9 cellular contexts compared by ENCODE assay signal in the genomic region with DNA sequence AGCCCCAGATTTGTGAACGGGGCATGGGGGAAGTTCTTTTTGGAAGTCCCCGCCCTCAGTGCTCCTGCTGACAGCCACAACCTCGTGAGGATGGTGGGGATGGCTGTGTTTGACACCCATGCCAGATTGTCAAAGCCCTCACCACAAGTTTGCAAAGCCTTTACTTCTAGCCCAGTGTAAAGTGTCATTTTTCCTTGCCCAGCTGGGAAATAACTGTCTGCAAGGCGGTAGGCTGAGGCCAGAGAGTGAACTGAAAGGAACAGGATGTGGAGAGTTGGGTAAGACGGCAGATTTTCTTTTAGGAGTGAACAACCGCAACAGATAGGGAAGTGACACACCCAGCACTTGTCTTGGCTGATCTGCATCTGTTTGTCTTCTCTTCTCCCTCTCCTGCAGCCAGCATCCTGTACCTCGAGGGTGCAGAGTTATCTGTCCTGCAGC. TPM values are rescaled to one million over a fixed set of nuclear protein-coding genes. Genes with fewer than 3 reads are reported as not detected.
A peak's percentile ranks its signal among the peaks of the same experiment; 100 is the strongest.
DNase-seq lines count a peak whose midpoint lies in the region; ATAC-seq and TF ChIP-seq lines count a peak whose summit lies in the region.
"Had no signal": no experiment of that assay in that cellular context is flagged by ENCODE, and none has a peak within 500 bp of the region (broad histone marks: within the 10 kb centered on the region; RNA-seq: fewer than 3 reads in every experiment).

No MANE protein-coding gene starts in this region.

- no peaks in the 10 kb centered on the region for H3K27me3 Mint-ChIP-seq in activated T-cell treated with anti-CD3 and anti-CD28 coated beads, Interleukin-2, amount 50 U/mL, for 72 hours (ENCODE audit: low read depth)
- H3K27me3 Mint-ChIP-seq in memory B cell = no peaks in the 10 kb centered on the region

- H3K27ac Mint-ChIP-seq in activated T-cell treated with anti-CD3 and anti-CD28 coated beads, Interleukin-2, amount 50 U/mL, for 72 hours = peak overlapping the region; percentile 28
- peak overlapping the region; percentile 35 for H3K27ac Mint-ChIP-seq in memory B cell

- no peak overlapping the region for H3K27ac ChIP-seq in RWPE1

- DNase-seq in CMK (ENCODE audit: low read depth) = peak; percentile 58
- DNase-seq in KG1 (lab: John Stamatoyannopoulos, UW) = peak; percentile 40
- no peak for DNase-seq in activated T-cell treated with anti-CD3 and anti-CD28 coated beads, Interleukin-2, amount 50 U/mL, for 72 hours
- no peak for DNase-seq in memory B cell (ENCODE audit: low spot score in 2 of 2)
- no peak for DNase-seq in RWPE1 (ENCODE audit: low spot score)
- no peak for DNase-seq in NCI-H345 (lab: John Stamatoyannopoulos, UW)
- DNase-seq: NCI-H187 had no signal

- TF ChIP-seq CTCF in RWPE1 (conservative IDR thresholded peaks at IDR 0.05; ENCODE audit: low read depth) = no peak

- H3K36me3 Mint-ChIP-seq in activated T-cell treated with anti-CD3 and anti-CD28 coated beads, Interleukin-2, amount 50 U/mL, for 72 hours (ENCODE audit: insufficient read depth in 2 of 2) = peaks cover 20 to 21% of the 10 kb centered on the region in 2 donors
- peaks cover 33% of the 10 kb centered on the region for H3K36me3 Mint-ChIP-seq in memory B cell

- no peaks in the 10 kb centered on the region for H3K9me3 Mint-ChIP-seq in activated T-cell treated with anti-CD3 and anti-CD28 coated beads, Interleukin-2, amount 50 U/mL, for 72 hours
- H3K9me3 Mint-ChIP-seq in memory B cell = no peaks in the 10 kb centered on the region

- peak; percentile 43 to 60 for ATAC-seq in activated T-cell treated with anti-CD3 and anti-CD28 coated beads, Interleukin-2, amount 50 U/mL, for 72 hours (replicated peaks in 1 of 2)
- ATAC-seq in memory B cell (ENCODE audit: low read depth) (peak; percentile 64), GM18907 (IDR thresholded peaks at IDR 0.05; ENCODE audit: unreplicated experiment) (no peak), GM19035 (IDR thresholded peaks at IDR 0.05; ENCODE audit: unreplicated experiment) (no peak)

- peaks cover 70% of the 10 kb centered on the region for H3K4me1 Mint-ChIP-seq in activated T-cell treated with anti-CD3 and anti-CD28 coated beads, Interleukin-2, amount 50 U/mL, for 72 hours (ENCODE audit: low read depth)
- H3K4me1 Mint-ChIP-seq in memory B cell = peaks cover 17% of the 10 kb centered on the region

- CTCF ChIA-PET in RWPE1 (lab: Yijun Ruan, JAX) = interaction anchor here (0.5 kb wide), 1 partner anchor 8 kb away, joined by 3 read pairs; no protein-coding TSS in a partner anchor

- no peak overlapping the region for H3K4me3 Mint-ChIP-seq in activated T-cell treated with anti-CD3 and anti-CD28 coated beads, Interleukin-2, amount 50 U/mL, for 72 hours
- H3K4me3 Mint-ChIP-seq in memory B cell = no peak overlapping the region

- POLR2A ChIA-PET in RWPE1 (lab: Yijun Ruan, JAX; ENCODE audit: low non-redundant PET) = no interaction called here

RNA-seq across cellular contexts. Expression of a gene that starts 13.6 kb away (rescaled TPM):
- 10 to 100 TPM; 19.5 to 23.5 TPM for total RNA-seq in activated T-cell treated with anti-CD3 and anti-CD28 coated beads, Interleukin-2, amount 50 U/mL, for 72 hours

RNA-seq across cellular contexts. Expression of a gene that starts 22.8 kb away (rescaled TPM):
- total RNA-seq in activated T-cell treated with anti-CD3 and anti-CD28 coated beads, Interleukin-2, amount 50 U/mL, for 72 hours = under 1 TPM; 0.07 TPM

Comparison
In these comparisons a context has a peak if more than half of its experiments do, and no peak if none do; other contexts are left out.
1. DNase-seq: peak in CMK (single experiment) and KG1 (single experiment); none in activated T-cell treated with anti-CD3 and anti-CD28 coated beads, Interleukin-2, amount 50 U/mL, for 72 hours (0 of 2), memory B cell (0 of 2), RWPE1 (single experiment) and NCI-H345 (single experiment).
2. ATAC-seq: peak in activated T-cell treated with anti-CD3 and anti-CD28 coated beads, Interleukin-2, amount 50 U/mL, for 72 hours (2 of 2) and memory B cell (single experiment); none in GM18907 (single experiment) and GM19035 (single experiment).